Comparison of ENCODE assay signal across 8 cellular contexts in genomic region chr12:94621662-94622359, GRCh38. TPM values are rescaled to one million over a fixed set of nuclear protein-coding genes. Genes with fewer than 3 reads are reported as not detected.
DNase-seq lines count a peak whose midpoint lies in the region; ATAC-seq and TF ChIP-seq lines count a peak whose summit lies in the region.

No MANE protein-coding gene starts in this region.

- no peaks in the 10 kb centered on the region; the same call in none of the 2 replicates for H3K36me3 ChIP-seq in GM06990 (ENCODE audit: control insufficient read depth, insufficient read depth, low read length)
- H3K36me3 ChIP-seq in right lobe of liver = no peaks in the 10 kb centered on the region
- H3K36me3 ChIP-seq in thyroid gland = no peaks in the 10 kb centered on the region

- H3K9me3 ChIP-seq in right lobe of liver (no peaks in the 10 kb centered on the region), thyroid gland (no peaks in the 10 kb centered on the region)

- intact Hi-C loops in right lobe of liver (cut with DNase I) = no loop called here
- intact Hi-C loops in thyroid gland (cut with DNase I) = no loop called here

- peak overlapping the region; percentile 45 for H3K4me3 ChIP-seq in GM06990 (replicated peaks; ENCODE audit: low read depth, low read length)
- peak overlapping the region in 2 of 3 donors; percentile 20 to 36 for H3K4me3 ChIP-seq in right lobe of liver
- H3K4me3 ChIP-seq in thyroid gland (replicated peaks in 1 of 3) = no peak overlapping the region

- peak overlapping the region; percentile 17 to 48 (median 39) for H3K27ac ChIP-seq in right lobe of liver
- peak overlapping the region; percentile 44 to 70 (median 56) for H3K27ac ChIP-seq in thyroid gland

- 19% methylated on average over 7 of the region's 7 CpGs for WGBS in right lobe of liver (ENCODE audit: insufficient coverage, low coverage, low lambda C conversion rate, missing lambda C conversion rate)
- 48% methylated on average over 7 of the region's 7 CpGs for WGBS in thyroid gland, 2 donors

- TF ChIP-seq CTCF in GM06990 (IDR thresholded peaks at IDR 0.05; ENCODE audit: insufficient read depth, low read length, poor library complexity, severe bottlenecking) (no peak), GM20000 (IDR thresholded peaks at IDR 0.05; ENCODE audit: extremely low read depth, missing control alignments) (no peak), right lobe of liver (IDR thresholded peaks at IDR 0.05) (no peak), thyroid gland (IDR thresholded peaks at IDR 0.05) (no peak)

- H3K27me3 ChIP-seq in GM06990 (replicated peaks; ENCODE audit: control insufficient read depth, insufficient read depth, low read length) = no peaks in the 10 kb centered on the region
- no peaks in the 10 kb centered on the region for H3K27me3 ChIP-seq in right lobe of liver
- H3K27me3 ChIP-seq in thyroid gland = no peaks in the 10 kb centered on the region

- peak; percentile 74 for DNase-seq in GM06990 (ENCODE audit: extremely low read depth, insufficient read length)
- DNase-seq in GM20000 (ENCODE audit: low spot score) = peak; percentile 74
- peak; percentile 32 for DNase-seq in activated naive CD4-positive, alpha-beta T cell treated with anti-CD3 and anti-CD28 coated beads, Interleukin-2, amount 50 U/mL, for 16 hours
- no peak for DNase-seq in right lobe of liver
- DNase-seq in thyroid gland = peak; percentile 35 to 48
- DNase-seq in GDM1 (lab: John Stamatoyannopoulos, UW) = no peak
- no peak for DNase-seq in GM03348 (ENCODE audit: low spot score)

- TF ChIP-seq POLR2A in right lobe of liver (IDR thresholded peaks at IDR 0.05) (no peak), thyroid gland (IDR thresholded peaks at IDR 0.05) (no peak)

- peaks cover 0 to 14% (median 0%) of the 10 kb centered on the region in 4 donors for H3K4me1 ChIP-seq in right lobe of liver
- H3K4me1 ChIP-seq in thyroid gland = peaks cover 21 to 29% of the 10 kb centered on the region in 2 donors

- ATAC-seq in HG03571 (IDR thresholded peaks at IDR 0.05; ENCODE audit: unreplicated experiment) (peak; percentile 98), right lobe of liver (peak; percentile 84 to 93 (median 92))

RNA-seq across cellular contexts. Expression of gene TMCC3, which starts 28.5 kb away (rescaled TPM):
- total RNA-seq in right lobe of liver (1 to 10 TPM; 2.1 to 6.2 (median 3.2) TPM), thyroid gland (10 to 100 TPM; 15.0 to 25.6 (median 19.3) TPM)

Comparison
In these comparisons a context has a peak if more than half of its experiments do, and no peak if none do; other contexts are left out.
1. DNase-seq: peak in GM06990 (single experiment), GM20000 (single experiment), activated naive CD4-positive, alpha-beta T cell treated with anti-CD3 and anti-CD28 coated beads, Interleukin-2, amount 50 U/mL, for 16 hours (single experiment) and thyroid gland (2 of 2); none in right lobe of liver (0 of 3), GDM1 (single experiment) and GM03348 (single experiment).
2. H3K4me3 ChIP-seq: peak in GM06990 (single experiment) and right lobe of liver (2 of 3); none in thyroid gland (0 of 3).